In genomic region chr2:96890726-96891385, GRCh38 we compare ENCODE assay signal across 1 cellular context.
TF ChIP-seq lines count a peak whose summit lies in the region.

No MANE protein-coding gene starts in this region.

TF ChIP-seq in SK-N-SH, 30 proteins besides CTCF, POLR2A, EP300 and RAD21 (continued from another document):
- TF ChIP-seq PBX3 (IDR thresholded peaks at IDR 0.05) (no peak), GATA2 (CRISPR knock-in tag; IDR thresholded peaks at IDR 0.05) (no peak), NRF1 (IDR thresholded peaks at IDR 0.05; ENCODE audit: low read depth, low read length) (no peak)
